ENCODE assay signal across 11 cellular contexts in the genomic region with DNA sequence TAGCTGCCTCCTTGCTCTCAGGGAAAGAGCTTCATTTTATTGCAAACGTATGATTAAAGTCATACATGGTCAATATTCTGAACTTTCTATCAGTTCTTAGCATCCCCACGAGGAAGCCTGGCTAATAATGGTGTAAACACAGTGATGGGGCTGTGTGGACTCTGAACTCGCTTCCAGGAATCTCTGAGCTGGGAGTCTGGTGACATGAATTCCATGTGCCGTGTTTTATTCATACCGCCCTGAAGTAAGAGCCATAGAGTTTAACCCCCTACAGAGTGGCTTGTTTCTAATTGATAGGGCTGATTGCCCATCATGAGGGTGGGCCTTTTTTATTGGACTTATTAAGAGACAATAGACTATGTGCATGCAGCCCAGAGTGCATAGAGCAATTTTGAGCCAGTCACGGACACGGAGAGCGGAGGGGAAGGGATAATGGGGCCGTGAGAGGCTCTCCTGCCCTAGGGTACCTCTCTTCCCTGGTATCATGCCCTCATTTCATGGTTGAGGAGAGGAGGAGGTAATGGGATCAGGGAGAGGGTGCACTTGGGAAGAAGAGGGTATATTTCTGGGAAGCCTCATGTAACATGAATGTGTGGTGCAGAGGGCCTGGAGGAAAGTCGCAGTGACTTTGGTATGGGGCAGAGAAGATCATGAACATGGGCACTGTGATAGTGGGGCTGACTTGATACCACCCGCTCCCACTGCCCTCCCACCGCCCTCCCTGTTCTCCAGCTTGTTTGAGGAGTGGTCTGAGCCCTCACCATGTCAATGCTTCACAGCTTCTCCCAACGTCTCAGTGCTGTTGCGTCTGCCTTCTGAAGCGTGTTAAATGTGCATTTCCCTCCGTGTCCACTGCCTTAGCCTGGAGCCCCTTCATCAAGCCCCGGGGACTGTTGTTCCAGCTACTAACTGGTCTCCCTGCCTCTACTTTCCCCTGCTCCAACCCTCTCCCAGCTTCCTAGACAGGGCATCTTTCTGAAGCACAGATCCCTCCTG.
DNase-seq lines count a peak whose midpoint lies in the region; ATAC-seq and TF ChIP-seq lines count a peak whose summit lies in the region.
"Had no signal": no experiment of that assay in that cellular context is flagged by ENCODE, and none has a peak within 500 bp of the region (broad histone marks: within the 10 kb centered on the region; RNA-seq: fewer than 3 reads in every experiment).

No MANE protein-coding gene starts in this region.

- WGBS in esophagus, 2 donors = 75% methylated on average over 17 of the region's 17 CpGs

- H3K27ac Mint-ChIP-seq in nephron progenitor cell = peak overlapping the region; percentile 31

- H2AFZ ChIP-seq in ACC112 (ENCODE audit: low read length, unreplicated experiment) = no peak overlapping the region

- H3K4me1 ChIP-seq in ACC112 (ENCODE audit: control insufficient read depth, insufficient read depth, low read length, unreplicated experiment) (peaks cover 62% of the 10 kb centered on the region), esophagus (ENCODE audit: control insufficient read depth in 2 of 2, insufficient read depth in 2 of 2, low read length in 1 of 2) (peaks cover 7 to 8% of the 10 kb centered on the region in 2 donors)

- H3K36me3 Mint-ChIP-seq in nephron progenitor cell (ENCODE audit: low read depth) = no peaks in the 10 kb centered on the region

- no peak for ATAC-seq in HG02759 (IDR thresholded peaks at IDR 0.05; ENCODE audit: unreplicated experiment)

- no peak overlapping the region for H3K4me3 Mint-ChIP-seq in nephron progenitor cell
- H3K4me3 Mint-ChIP-seq: neural crest cell had no signal

- H3K27me3 ChIP-seq in ACC112 (ENCODE audit: insufficient read depth, low read length) (no peaks in the 10 kb centered on the region), esophagus (ENCODE audit: control insufficient read depth in 1 of 2, insufficient read depth in 2 of 2, low read length in 2 of 2) (no peaks in the 10 kb centered on the region)

- H3K36me3 ChIP-seq in ACC112 (ENCODE audit: insufficient read depth, low read length) (no peaks in the 10 kb centered on the region; the same call in 1 of the 2 replicates), esophagus (ENCODE audit: control insufficient read depth in 2 of 2, insufficient read depth in 2 of 2, low read length in 1 of 2) (no peaks in the 10 kb centered on the region)

- peaks cover 8% of the 10 kb centered on the region for H3K9me3 Mint-ChIP-seq in nephron progenitor cell

- peaks cover 0 to 4% of the 10 kb centered on the region in 2 donors for H3K9me3 ChIP-seq in esophagus (ENCODE audit: control insufficient read depth in 2 of 2, insufficient read depth in 1 of 2, low read depth in 1 of 2, low read length in 1 of 2)

- DNase-seq in NCI-H460 (ENCODE audit: extremely low read depth, low read depth) = peak; percentile 59
- DNase-seq in nephron progenitor cell = no peak
- no peak for DNase-seq in CD1c-positive myeloid dendritic cell (ENCODE audit: extremely low spot score)
- DNase-seq in NCI-H1436 treated with DMSO at 0.1 percent for 48 hours (lab: John Stamatoyannopoulos, UW) = no peak
- no peak for DNase-seq in stimulated activated CD4-positive, alpha-beta T cell treated with anti-CD3 and anti-CD28 coated beads, Interleukin-4, amount 100 ng/mL, for 4 hours
- DNase-seq: cortex of kidney, NCI-H2081 treated with DMSO at 0.1 percent for 48 hours had no signal

- peaks cover 56% of the 10 kb centered on the region for H3K4me1 Mint-ChIP-seq in nephron progenitor cell

- no peak for TF ChIP-seq CTCF in nephron progenitor cell (IDR thresholded peaks at IDR 0.05)

- H3K4me3 ChIP-seq in ACC112 (ENCODE audit: low read depth, low read length) = peak overlapping the region; percentile 62
- no peak overlapping the region for H3K4me3 ChIP-seq in esophagus (ENCODE audit: low read depth in 1 of 2, low read length in 2 of 2)

- peaks cover 6% of the 10 kb centered on the region for H3K27me3 Mint-ChIP-seq in nephron progenitor cell (ENCODE audit: low read depth, poor library complexity)

- no peaks in the 10 kb centered on the region for H3K79me2 ChIP-seq in ACC112 (ENCODE audit: control insufficient read depth, insufficient read depth, low read length, unreplicated experiment)

- H3K27ac ChIP-seq in ACC112 (ENCODE audit: low read depth, low read length) (peak overlapping the region; percentile 100), esophagus (ENCODE audit: low read depth in 2 of 2, low read length in 1 of 2) (peak overlapping the region; percentile 60 to 77)
